In genomic region chr5:22852807-22853670, GRCh38 we compare ENCODE assay signal across 8 cellular contexts. TPM values are rescaled to one million over a fixed set of nuclear protein-coding genes. Genes with fewer than 3 reads are reported as not detected.
DNase-seq lines count a peak whose midpoint lies in the region; ATAC-seq, FAIRE-seq and TF ChIP-seq lines count a peak whose summit lies in the region.

CDH12 (minus strand) TSS chr5:22853344.

- no peak within 1 kb of the TSS for H2BK5ac ChIP-seq in mesenchymal stem cell (ENCODE audit: low read depth, low read length, poor library complexity, severe bottlenecking)

- H3K36me3 ChIP-seq in BLaER1 (no peaks in the 10 kb centered on the region), astrocyte (ENCODE audit: insufficient read depth, low read length) (no peaks in the 10 kb centered on the region), mesenchymal stem cell (ENCODE audit: control insufficient read depth in 1 of 2, insufficient read depth in 2 of 2, low read depth in 1 of 2, low read length in 2 of 2) (no peaks in the 10 kb centered on the region)

- H3K14ac ChIP-seq in mesenchymal stem cell (ENCODE audit: low read length in 2 of 2): peak within 1 kb of the TSS in 1 of 2 experiments; percentile 88

- H2AFZ ChIP-seq in astrocyte (ENCODE audit: low read depth, low read length) (peak within 1 kb of the TSS; percentile 77), mesenchymal stem cell (ENCODE audit: low read depth, low read length) (peak within 1 kb of the TSS; percentile 91)

- H2BK15ac ChIP-seq in mesenchymal stem cell (ENCODE audit: low read depth, poor library complexity, severe bottlenecking): no peak within 1 kb of the TSS

- peak within 1 kb of the TSS in 1 of 2 experiments; percentile 14 for H3K23ac ChIP-seq in mesenchymal stem cell (ENCODE audit: low read length in 2 of 2)

- H3K4me1 Mint-ChIP-seq in astrocyte (ENCODE audit: low read depth, unreplicated experiment): peaks cover 3% of the 10 kb centered on the region

- H3K9me3 ChIP-seq in BLaER1: no peaks in the 10 kb centered on the region
- H3K9me3 ChIP-seq in astrocyte (ENCODE audit: insufficient read depth, low read depth, low read length): no peaks in the 10 kb centered on the region
- H3K9me3 ChIP-seq in mesenchymal stem cell (ENCODE audit: control insufficient read depth, low read length): no peaks in the 10 kb centered on the region

- no peak within 1 kb of the TSS for H3K27ac Mint-ChIP-seq in astrocyte (ENCODE audit: unreplicated experiment)

- H3K4me2 ChIP-seq in BLaER1 (peak within 1 kb of the TSS; percentile 74), astrocyte (ENCODE audit: low read length) (peak within 1 kb of the TSS; percentile 92), mesenchymal stem cell (ENCODE audit: low read length, poor library complexity, severe bottlenecking) (peak within 1 kb of the TSS; percentile 100)

- TF ChIP-seq CTCF in GM20000 (IDR thresholded peaks at IDR 0.05; ENCODE audit: extremely low read depth, missing control alignments) (no peak), astrocyte (IDR thresholded peaks at IDR 0.05; ENCODE audit: insufficient read depth, low read depth, low read length) (no peak)

- H3K4me3 ChIP-seq in BLaER1 (peak within 1 kb of the TSS; percentile 43; the same call in 1 of the 2 replicates), astrocyte (ENCODE audit: insufficient read depth, low read depth, low read length) (peak within 1 kb of the TSS; percentile 62), mesenchymal stem cell (ENCODE audit: insufficient read depth in 1 of 2, low read depth in 1 of 2, low read length in 2 of 2) (peak within 1 kb of the TSS; percentile 64 to 87)

- no peak within 1 kb of the TSS for H2AK5ac ChIP-seq in mesenchymal stem cell (ENCODE audit: low read length, severe bottlenecking)

- H4K91ac ChIP-seq in mesenchymal stem cell (ENCODE audit: low read length): no peak within 1 kb of the TSS

- H2BK120ac ChIP-seq in mesenchymal stem cell (ENCODE audit: low read depth, low read length): no peak within 1 kb of the TSS

- no peaks in the 10 kb centered on the region for H3K79me2 ChIP-seq in astrocyte (ENCODE audit: insufficient read depth, low read length)

- H3K4me1 ChIP-seq in BLaER1 (peaks cover 11% of the 10 kb centered on the region; the same call in 1 of the 2 replicates), astrocyte (ENCODE audit: insufficient read depth, low read length) (no peaks in the 10 kb centered on the region), mesenchymal stem cell (ENCODE audit: control insufficient read depth, insufficient read depth, low read depth, low read length) (peaks cover 5% of the 10 kb centered on the region)

- FAIRE-seq in astrocyte (lab: Jason Lieb, UNC): no peak

- no peaks in the 10 kb centered on the region for H3K9me3 Mint-ChIP-seq in astrocyte (ENCODE audit: unreplicated experiment)

- no peaks in the 10 kb centered on the region for H3K27me3 ChIP-seq in BLaER1
- H3K27me3 ChIP-seq in astrocyte (ENCODE audit: insufficient read depth, low read length): no peaks in the 10 kb centered on the region
- H3K27me3 ChIP-seq in mesenchymal stem cell (ENCODE audit: control insufficient read depth in 1 of 2, insufficient read depth in 1 of 2, low read length in 2 of 2): no peaks in the 10 kb centered on the region

- ATAC-seq in GM21619 (IDR thresholded peaks at IDR 0.05; ENCODE audit: unreplicated experiment): no peak
- ATAC-seq in HG02884 (IDR thresholded peaks at IDR 0.05; ENCODE audit: unreplicated experiment): no peak

- H4K20me1 ChIP-seq in BLaER1: no peaks in the 10 kb centered on the region
- H4K20me1 ChIP-seq in astrocyte (ENCODE audit: insufficient read depth, low read length): no peaks in the 10 kb centered on the region

- peaks cover 15% of the 10 kb centered on the region for H3K27me3 Mint-ChIP-seq in astrocyte (ENCODE audit: low read depth, unreplicated experiment)

- DNase-seq in GM20000 (ENCODE audit: low spot score) (peak; percentile 5), NCI-H2227 (lab: John Stamatoyannopoulos, UW; ENCODE audit: unreplicated experiment) (peak; percentile 83), astrocyte (ENCODE audit: low read depth) (no peak), mesenchymal stem cell (peak; percentile 32), DMS79 (lab: John Stamatoyannopoulos, UW) (no peak)

- H3K4me3 Mint-ChIP-seq in astrocyte (ENCODE audit: unreplicated experiment): peak within 1 kb of the TSS; percentile 93

- WGBS in mesenchymal stem cell: 2% methylated on average over 25 of the region's 31 CpGs

- no peaks in the 10 kb centered on the region for H3K79me1 ChIP-seq in mesenchymal stem cell (replicated peaks; ENCODE audit: low read length, poor library complexity, severe bottlenecking)

- H3K27ac ChIP-seq in BLaER1: no peak within 1 kb of the TSS
- H3K27ac ChIP-seq in astrocyte (ENCODE audit: low read depth, low read length): no peak within 1 kb of the TSS
- no peak within 1 kb of the TSS for H3K27ac ChIP-seq in mesenchymal stem cell (ENCODE audit: low read length, poor library complexity, severe bottlenecking)

- no peak within 1 kb of the TSS for H2BK12ac ChIP-seq in mesenchymal stem cell (ENCODE audit: low read length in 2 of 2)

- H3K9ac ChIP-seq in BLaER1: 0 out of 2 replicates have a peak within 1 kb of the TSS, but pooled peaks have one; percentile 38
- peak within 1 kb of the TSS; percentile 23 for H3K9ac ChIP-seq in astrocyte (ENCODE audit: low read length)
- H3K9ac ChIP-seq in mesenchymal stem cell (ENCODE audit: low read length): peak within 1 kb of the TSS; percentile 57

- no peak within 1 kb of the TSS for H4K8ac ChIP-seq in mesenchymal stem cell (ENCODE audit: low read length)

- no peak within 1 kb of the TSS for H3K18ac ChIP-seq in mesenchymal stem cell (ENCODE audit: low read depth in 1 of 2, low read length in 2 of 2)

- no peak within 1 kb of the TSS for H3K4ac ChIP-seq in mesenchymal stem cell (ENCODE audit: low read depth in 1 of 2, low read length in 2 of 2)

- H3K36me3 Mint-ChIP-seq in astrocyte (ENCODE audit: low read depth, unreplicated experiment): no peaks in the 10 kb centered on the region

RNA-seq across cellular contexts. Expression of gene CDH12, which starts in this region (rescaled TPM):
- total RNA-seq in astrocyte: not detected in 2 replicates
- 0.01 TPM for polyA plus RNA-seq in mesenchymal stem cell (2013, experiment 1 of 2)
- polyA plus RNA-seq in mesenchymal stem cell (2013, experiment 2 of 2): not detected

Comparison
In these comparisons a context has a peak if more than half of its experiments do, and no peak if none do; other contexts are left out.
1. DNase-seq: peak in GM20000 (single experiment), NCI-H2227 (single experiment) and mesenchymal stem cell (single experiment); none in astrocyte (single experiment) and DMS79 (single experiment).
2. Peak in every context shown above with its lines, with median percentiles within 50 percentile points of each other: H3K4me2 ChIP-seq, H3K4me3 ChIP-seq and H3K9ac ChIP-seq.